Comparison of ENCODE assay signal across 14 cellular contexts in genomic region chr7:47347986-47348385, GRCh38.
DNase-seq lines count a peak whose midpoint lies in the region; ATAC-seq and TF ChIP-seq lines count a peak whose summit lies in the region.
"Had no signal": no experiment of that assay in that cellular context is flagged by ENCODE, and none has a peak within 500 bp of the region (broad histone marks: within the 10 kb centered on the region; RNA-seq: fewer than 3 reads in every experiment).

No MANE protein-coding gene starts in this region.

- peaks cover 34% of the 10 kb centered on the region for H3K4me1 ChIP-seq in BLaER1
- no peaks in the 10 kb centered on the region for H3K4me1 ChIP-seq in Caco-2
- peaks cover 0 to 10% (median 3%) of the 10 kb centered on the region in 4 donors for H3K4me1 ChIP-seq in stomach
- H3K4me1 ChIP-seq in GM23338 (ENCODE audit: insufficient read depth), result no peaks in the 10 kb centered on the region

- H3K27ac ChIP-seq in BLaER1 (no peak overlapping the region), stomach (no peak overlapping the region), GM23338 (ENCODE audit: low read depth) (no peak overlapping the region)

- WGBS in stomach, 5 donors, result 78 to 97% (median 85%) methylated on average over 6 of the region's 6 CpGs

- H2AFZ ChIP-seq in GM23338, result no peak overlapping the region

- H3K36me3 ChIP-seq in BLaER1 (peaks cover 24% of the 10 kb centered on the region), Caco-2 (ENCODE audit: control insufficient read depth, insufficient read depth, low read length) (peaks cover 4% of the 10 kb centered on the region; the same call in 1 of the 2 replicates), stomach (peaks cover 16 to 63% (median 44%) of the 10 kb centered on the region in 4 donors), GM23338 (ENCODE audit: insufficient read depth) (no peaks in the 10 kb centered on the region)

- H3K9me3 Mint-ChIP-seq in Caco-2 (ENCODE audit: unreplicated experiment) (no peaks in the 10 kb centered on the region), GM23338 (no peaks in the 10 kb centered on the region)
- no peaks in the 10 kb centered on the region for H3K9me3 Mint-ChIP-seq in activated T-helper 2 cell treated with anti-CD3 and anti-CD28 coated beads, Interferon-gamma antibody, Interleukin-2, Interleukin-4, amounts not matched to agents 10 μg/mL and 5 μg/mL and 100 μg/mL, durations not matched to agents 14 hours and 24 hours and 36 hours

- no peaks in the 10 kb centered on the region for H3K79me2 ChIP-seq in GM23338 (replicated peaks; ENCODE audit: insufficient read depth)

- H3K4me3 ChIP-seq in BLaER1, result no peak overlapping the region
- H3K4me3 ChIP-seq in Caco-2 (ENCODE audit: low read depth, low read length), result no peak overlapping the region
- H3K4me3 ChIP-seq in stomach, result no peak overlapping the region
- no peak overlapping the region for H3K4me3 ChIP-seq in GM23338
- H3K4me3 ChIP-seq: K562 had no signal

- CTCF ChIA-PET in Caco-2 (lab: Charles Lee), result no interaction called here

- no peaks in the 10 kb centered on the region for H3K27me3 ChIP-seq in BLaER1
- H3K27me3 ChIP-seq in Caco-2 (replicated peaks; ENCODE audit: control insufficient read depth, insufficient read depth, low read length), result no peaks in the 10 kb centered on the region
- no peaks in the 10 kb centered on the region for H3K27me3 ChIP-seq in stomach
- no peaks in the 10 kb centered on the region for H3K27me3 ChIP-seq in GM23338 (ENCODE audit: insufficient read depth)

- H3K36me3 Mint-ChIP-seq in Caco-2 (ENCODE audit: insufficient read depth, unreplicated experiment), result no peaks in the 10 kb centered on the region
- no peaks in the 10 kb centered on the region for H3K36me3 Mint-ChIP-seq in GM23338 (ENCODE audit: low read depth)
- no peaks in the 10 kb centered on the region for H3K36me3 Mint-ChIP-seq in activated T-helper 2 cell treated with anti-CD3 and anti-CD28 coated beads, Interferon-gamma antibody, Interleukin-2, Interleukin-4, amounts not matched to agents 10 μg/mL and 5 μg/mL and 100 μg/mL, durations not matched to agents 14 hours and 24 hours and 36 hours (ENCODE audit: low read depth)
- H3K36me3 Mint-ChIP-seq: CD8-positive, alpha-beta memory T cell had no signal

- H3K9me2 ChIP-seq in GM23338 (ENCODE audit: insufficient read depth), result no peaks in the 10 kb centered on the region

- BruUV-seq in Caco-2 (replicated peaks; lab: Mats Ljungman, UMichigan), result no TSS peak

- H3K27me3 Mint-ChIP-seq in Caco-2 (ENCODE audit: insufficient read depth, unreplicated experiment) (no peaks in the 10 kb centered on the region), GM23338 (ENCODE audit: insufficient read depth, low read depth, poor library complexity) (no peaks in the 10 kb centered on the region)
- no peaks in the 10 kb centered on the region for H3K27me3 Mint-ChIP-seq in activated T-helper 2 cell treated with anti-CD3 and anti-CD28 coated beads, Interferon-gamma antibody, Interleukin-2, Interleukin-4, amounts not matched to agents 10 μg/mL and 5 μg/mL and 100 μg/mL, durations not matched to agents 14 hours and 24 hours and 36 hours (ENCODE audit: low read depth)
- H3K27me3 Mint-ChIP-seq: B cell; CD8-positive, alpha-beta memory T cell had no signal

- TF ChIP-seq EP300 in stomach (IDR thresholded peaks at IDR 0.05), result no peak

- H3K9ac ChIP-seq in BLaER1, result no peak overlapping the region

- H3K4me2 ChIP-seq in BLaER1, result peak overlapping the region; percentile 60
- H3K4me2 ChIP-seq in GM23338, result no peak overlapping the region

- intact Hi-C loops in Caco-2 (cut with micrococcal nuclease; ENCODE audit: unreplicated experiment) (no loop called here), stomach (cut with DNase I; ENCODE audit: low total_unique reads) (no loop called here)
- intact Hi-C loops in activated T-helper 2 cell treated with anti-CD3 and anti-CD28 coated beads, Interferon-gamma antibody, Interleukin-2, Interleukin-4, amounts not matched to agents 10 μg/mL and 5 μg/mL and 100 μg/mL, durations not matched to agents 14 hours and 24 hours and 36 hours (cut with micrococcal nuclease), result no loop called here

- H4K20me1 ChIP-seq in BLaER1 (peaks cover 38% of the 10 kb centered on the region), GM23338 (replicated peaks; ENCODE audit: insufficient read depth) (no peaks in the 10 kb centered on the region)

- ATAC-seq in GM19467 (IDR thresholded peaks at IDR 0.05; ENCODE audit: unreplicated experiment), result no peak
- no peak for ATAC-seq in GM23338
- ATAC-seq: HCT116, K562 had no signal

- H3K9me3 ChIP-seq in BLaER1, result no peaks in the 10 kb centered on the region
- H3K9me3 ChIP-seq in Caco-2, result no peaks in the 10 kb centered on the region
- no peaks in the 10 kb centered on the region for H3K9me3 ChIP-seq in stomach

- TF ChIP-seq CTCF in Caco-2 (IDR thresholded peaks at IDR 0.05; ENCODE audit: insufficient read depth in 1 of 2, low read depth in 1 of 2, low read length in 1 of 2, severe bottlenecking in 1 of 2, unreplicated experiment in 1 of 2) (no peak), stomach (IDR thresholded peaks at IDR 0.05) (no peak), GM23338 (conservative IDR thresholded peaks at IDR 0.05; ENCODE audit: low read depth in 2 of 2) (no peak)

- POLR2A ChIA-PET in Caco-2 (lab: Charles Lee), result no interaction called here

- H3K27ac Mint-ChIP-seq in Caco-2 (ENCODE audit: unreplicated experiment) (peak overlapping the region; percentile 39), GM23338 (no peak overlapping the region)
- H3K27ac Mint-ChIP-seq in activated T-helper 2 cell treated with anti-CD3 and anti-CD28 coated beads, Interferon-gamma antibody, Interleukin-2, Interleukin-4, amounts not matched to agents 10 μg/mL and 5 μg/mL and 100 μg/mL, durations not matched to agents 14 hours and 24 hours and 36 hours, result no peak overlapping the region
- H3K27ac Mint-ChIP-seq: B cell; CD14-positive monocyte; CD8-positive, alpha-beta memory T cell had no signal

- no peak for TF ChIP-seq POLR2A in stomach (IDR thresholded peaks at IDR 0.05)

- no peaks in the 10 kb centered on the region for H3F3A ChIP-seq in GM23338 (replicated peaks; ENCODE audit: low read depth)

- DNase-seq in Caco-2 (no peak), mesenteric fat pad (ENCODE audit: low spot score) (peak; percentile 76), stomach (peak; percentile 20), GM23338 (ENCODE audit: low spot score) (no peak)
- no peak for DNase-seq in activated T-helper 2 cell treated with anti-CD3 and anti-CD28 coated beads, Interferon-gamma antibody, Interleukin-2, Interleukin-4, amounts not matched to agents 10 μg/mL and 5 μg/mL and 100 μg/mL, durations not matched to agents 14 hours and 24 hours and 36 hours (ENCODE audit: low spot score)
- DNase-seq: CD8-positive, alpha-beta memory T cell; DMS53; GF-D8 had no signal

- no peak overlapping the region for H3K4me3 Mint-ChIP-seq in Caco-2 (ENCODE audit: unreplicated experiment)
- H3K4me3 Mint-ChIP-seq in GM23338, result no peak overlapping the region
- no peak overlapping the region for H3K4me3 Mint-ChIP-seq in activated T-helper 2 cell treated with anti-CD3 and anti-CD28 coated beads, Interferon-gamma antibody, Interleukin-2, Interleukin-4, amounts not matched to agents 10 μg/mL and 5 μg/mL and 100 μg/mL, durations not matched to agents 14 hours and 24 hours and 36 hours (ENCODE audit: low read depth)
- H3K4me3 Mint-ChIP-seq: B cell; CD14-positive monocyte; CD8-positive, alpha-beta memory T cell had no signal

- H3K4me1 Mint-ChIP-seq in Caco-2 (ENCODE audit: low read depth, unreplicated experiment) (no peaks in the 10 kb centered on the region), GM23338 (peaks cover 5% of the 10 kb centered on the region; the same call in 2 of the 3 replicates)
- H3K4me1 Mint-ChIP-seq in activated T-helper 2 cell treated with anti-CD3 and anti-CD28 coated beads, Interferon-gamma antibody, Interleukin-2, Interleukin-4, amounts not matched to agents 10 μg/mL and 5 μg/mL and 100 μg/mL, durations not matched to agents 14 hours and 24 hours and 36 hours (ENCODE audit: low read depth), result no peaks in the 10 kb centered on the region
- H3K4me1 Mint-ChIP-seq: B cell; CD14-positive monocyte; CD8-positive, alpha-beta memory T cell had no signal

TF ChIP-seq in GM23338, 12 proteins besides CTCF, POLR2A, EP300 and RAD21 (continues in another document):
- TF ChIP-seq ZNF114 (CRISPR knock-in tag; IDR thresholded peaks at IDR 0.05), result no peak
- no peak for TF ChIP-seq CREB1 (CRISPR knock-in tag; IDR thresholded peaks at IDR 0.05; ENCODE audit: low read depth)
- TF ChIP-seq REST (IDR thresholded peaks at IDR 0.05; ENCODE audit: unreplicated experiment), result no peak
- TF ChIP-seq ETS1 (IDR thresholded peaks at IDR 0.05), result no peak

Comparison
In these comparisons a context has a peak if more than half of its experiments do, and no peak if none do; other contexts are left out.
1. DNase-seq: peak in mesenteric fat pad (single experiment) and stomach (single experiment); none in Caco-2 (0 of 2), GM23338 (single experiment) and activated T-helper 2 cell treated with anti-CD3 and anti-CD28 coated beads, Interferon-gamma antibody, Interleukin-2, Interleukin-4, amounts not matched to agents 10 μg/mL and 5 μg/mL and 100 μg/mL, durations not matched to agents 14 hours and 24 hours and 36 hours (single experiment).